In the genomic region with DNA sequence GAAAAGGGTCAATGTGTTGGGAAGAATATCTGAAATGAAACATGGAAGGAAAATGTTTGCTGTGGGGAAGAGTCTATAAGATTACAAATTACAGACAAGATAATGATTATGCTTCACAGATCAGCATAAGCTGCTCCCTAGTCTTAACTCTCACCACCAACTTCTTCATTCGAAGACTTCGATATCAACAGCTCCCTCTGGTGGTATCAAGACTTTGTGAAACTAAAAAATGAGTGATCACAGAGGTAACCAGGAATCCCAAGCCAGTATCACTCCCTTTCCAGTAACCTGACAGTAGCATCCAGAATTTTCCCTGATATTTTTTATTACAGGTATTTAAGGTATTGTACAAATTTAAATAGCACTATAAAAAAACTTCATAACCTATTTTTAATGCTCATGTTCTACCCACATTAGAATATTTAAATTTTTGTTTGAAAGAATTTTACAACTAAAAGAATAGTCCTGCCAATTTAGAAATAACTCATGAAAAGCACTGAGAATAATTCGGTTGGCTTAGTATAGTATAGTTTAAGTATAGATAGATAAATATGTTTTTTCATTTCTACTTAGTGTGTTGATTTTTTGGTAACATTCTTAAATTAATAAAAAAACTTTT, we compare ENCODE assay signal across 7 cellular contexts.
DNase-seq lines count a peak whose midpoint lies in the region; ATAC-seq and TF ChIP-seq lines count a peak whose summit lies in the region.

No MANE protein-coding gene starts in this region.

- H3K4me3 ChIP-seq in sigmoid colon, result no peak overlapping the region
- H3K4me3 ChIP-seq in ovary, result no peak overlapping the region

- H3K4me1 ChIP-seq in sigmoid colon, result peaks cover 0 to 4% (median 0%) of the 10 kb centered on the region in 4 donors
- H3K4me1 ChIP-seq in ovary (ENCODE audit: insufficient read depth), result no peaks in the 10 kb centered on the region

- no peaks in the 10 kb centered on the region for H3K27me3 ChIP-seq in sigmoid colon
- no peaks in the 10 kb centered on the region for H3K27me3 ChIP-seq in ovary

- ATAC-seq in GM21619 (IDR thresholded peaks at IDR 0.05; ENCODE audit: unreplicated experiment), result peak; percentile 70

- no peak for TF ChIP-seq EP300 in sigmoid colon (IDR thresholded peaks at IDR 0.05)
- no peak for TF ChIP-seq EP300 in ovary (IDR thresholded peaks at IDR 0.05)

- H3K36me3 ChIP-seq in sigmoid colon (peaks cover 0 to 9% (median 0%) of the 10 kb centered on the region in 4 donors), ovary (no peaks in the 10 kb centered on the region)

- no peak overlapping the region for H3K27ac ChIP-seq in VCaP
- no peak overlapping the region for H3K27ac ChIP-seq in sigmoid colon
- H3K27ac ChIP-seq in ovary, result no peak overlapping the region

- WGBS in sigmoid colon, 2 donors, result 21 to 29% methylated on average over 3 of the region's 3 CpGs
- WGBS in ovary, 3 donors, result 14 to 17% (median 14%) methylated on average over 3 of the region's 3 CpGs

- H3K9me3 ChIP-seq in sigmoid colon, result no peaks in the 10 kb centered on the region
- no peaks in the 10 kb centered on the region for H3K9me3 ChIP-seq in ovary

- intact Hi-C loops in sigmoid colon (cut with DNase I) (loop anchor here (5.0 kb wide), 1 partner anchor 378 kb away; no protein-coding TSS in a partner anchor), ovary (cut with DNase I) (no loop called here)

- TF ChIP-seq POLR2A in sigmoid colon (IDR thresholded peaks at IDR 0.05) (no peak), ovary (IDR thresholded peaks at IDR 0.05) (no peak)

- TF ChIP-seq CTCF in VCaP (conservative IDR thresholded peaks at IDR 0.05), result peak; percentile 82
- TF ChIP-seq CTCF in sigmoid colon (IDR thresholded peaks at IDR 0.05), result peak; percentile 13 to 59 (median 32)
- TF ChIP-seq CTCF in ovary (IDR thresholded peaks at IDR 0.05), result no peak

- DNase-seq in GDM1 (lab: John Stamatoyannopoulos, UW) (peak; percentile 4), NCI-H1092 treated with DMSO at 0.1 percent for 48 hours (lab: John Stamatoyannopoulos, UW) (peak; percentile 29), globus pallidus (ENCODE audit: low spot score) (peak; percentile 57), sigmoid colon (no peak), ovary (no peak)

Comparison
In these comparisons a context has a peak if more than half of its experiments do, and no peak if none do; other contexts are left out.
1. DNase-seq: peak in GDM1 (single experiment), NCI-H1092 treated with DMSO at 0.1 percent for 48 hours (single experiment) and globus pallidus (single experiment); none in sigmoid colon (single experiment) and ovary (0 of 5).
2. CTCF ChIP-seq: peak in VCaP (single experiment) and sigmoid colon (4 of 4); none in ovary (0 of 3).